In genomic region chr6:134594881-134595280, GRCh38 we compare ENCODE assay signal across 28 cellular contexts.
"Had no signal": no experiment of that assay in that cellular context is flagged by ENCODE, and none has a peak within 500 bp of the region (broad histone marks: within the 10 kb centered on the region; RNA-seq: fewer than 3 reads in every experiment).

No MANE protein-coding gene starts in this region.

- H3K4me3 Mint-ChIP-seq: activated B cell treated with CpG ODN at 0.5 μM for 24 hours; activated CD8-positive, alpha-beta T cell treated with anti-CD3 and anti-CD28 coated beads for 36 hours; activated naive CD4-positive, alpha-beta T cell treated with anti-CD3 and anti-CD28 coated beads, Interleukin-2, amount 10 ng/mL, durations not matched to agents 7 days and 5 days; activated naive CD8-positive, alpha-beta T cell; activated naive CD8-positive, alpha-beta T cell treated with anti-CD3 and anti-CD28 coated beads, Interleukin-2, amount 50 U/mL, for 24 hours; activated T-cell treated with anti-CD3 and anti-CD28 coated beads, Interleukin-2, amount 50 U/mL, for 24 hours; brain had no signal

- H3K36me3 Mint-ChIP-seq: activated naive CD4-positive, alpha-beta T cell treated with anti-CD3 and anti-CD28 coated beads, Interleukin-2, amount 10 ng/mL, durations not matched to agents 7 days and 5 days; activated naive CD8-positive, alpha-beta T cell; brain had no signal

- H3K9me3 ChIP-seq: MG63, SJCRH30 had no signal

- H3K27me3 ChIP-seq: MG63, SJCRH30 had no signal

- H3K9me3 Mint-ChIP-seq: activated B cell treated with CpG ODN at 0.5 μM for 24 hours; activated CD8-positive, alpha-beta T cell treated with anti-CD3 and anti-CD28 coated beads for 36 hours; activated naive CD4-positive, alpha-beta T cell treated with anti-CD3 and anti-CD28 coated beads, Interleukin-2, amount 10 ng/mL, durations not matched to agents 7 days and 5 days; activated naive CD8-positive, alpha-beta T cell treated with anti-CD3 and anti-CD28 coated beads, Interleukin-2, amount 50 U/mL, for 24 hours; activated T-cell treated with anti-CD3 and anti-CD28 coated beads, Interleukin-2, amount 50 U/mL, for 24 hours had no signal

- H3K27ac Mint-ChIP-seq: activated B cell treated with CpG ODN at 0.5 μM for 24 hours; activated CD8-positive, alpha-beta T cell treated with anti-CD3 and anti-CD28 coated beads for 36 hours; activated naive CD4-positive, alpha-beta T cell treated with anti-CD3 and anti-CD28 coated beads, Interleukin-2, amount 10 ng/mL, durations not matched to agents 7 days and 5 days; activated naive CD8-positive, alpha-beta T cell; activated naive CD8-positive, alpha-beta T cell treated with anti-CD3 and anti-CD28 coated beads, Interleukin-2, amount 50 U/mL, for 24 hours; activated T-cell treated with anti-CD3 and anti-CD28 coated beads, Interleukin-2, amount 50 U/mL, for 24 hours; brain had no signal

- H3K36me3 ChIP-seq: MG63, SJCRH30 had no signal

- H3K4me1 Mint-ChIP-seq: activated B cell treated with CpG ODN at 0.5 μM for 24 hours; activated naive CD8-positive, alpha-beta T cell treated with anti-CD3 and anti-CD28 coated beads, Interleukin-2, amount 50 U/mL, for 24 hours had no signal

- H3K27ac ChIP-seq: SJCRH30, SK-N-MC, VCaP had no signal

- DNase-seq: activated B cell treated with CpG ODN at 0.5 μM for 24 hours; activated CD4-positive, alpha-beta T cell treated with anti-CD3 and anti-CD28 coated beads for 48 hours; activated CD4-positive, alpha-beta T cell treated with anti-CD3 and anti-CD28 coated beads, Interleukin-2, amount 50 U/mL, for 4 hours; activated CD4-positive, CD25-positive, alpha-beta regulatory T cell treated with anti-CD3 and anti-CD28 coated beads, Interleukin-2, amount 50 U/mL, for 72 hours; activated CD8-positive, alpha-beta T cell treated with anti-CD3 and anti-CD28 coated beads for 36 hours; activated effector memory CD4-positive, alpha-beta T cell treated with Interleukin-2 at 50 U/mL for 16 hours; activated naive CD4-positive, alpha-beta T cell treated with anti-CD3 and anti-CD28 coated beads, Interleukin-2, amount 10 ng/mL, durations not matched to agents 7 days and 5 days; activated naive CD8-positive, alpha-beta T cell treated with anti-CD3 and anti-CD28 coated beads, Interleukin-2, amount 50 U/mL, for 24 hours; activated T-cell treated with anti-CD3 and anti-CD28 coated beads, Interleukin-2, amount 50 U/mL, for 24 hours; anterior cingulate cortex; caudate nucleus; MG63; NCI-H1048; NCI-H1105 treated with DMSO at 0.1 percent for 48 hours; NCI-H1436; NCI-H1694; NCI-H1930; NCI-H345; NCI-H524 treated with DMSO at 0.1 percent for 48 hours; SHP77; SJCRH30; T-helper 2 cell; T-helper 9 cell had no signal

- H3K4me1 ChIP-seq: SJCRH30 had no signal

- H3K27me3 Mint-ChIP-seq: activated B cell treated with CpG ODN at 0.5 μM for 24 hours; activated CD8-positive, alpha-beta T cell treated with anti-CD3 and anti-CD28 coated beads for 36 hours; activated naive CD4-positive, alpha-beta T cell treated with anti-CD3 and anti-CD28 coated beads, Interleukin-2, amount 10 ng/mL, durations not matched to agents 7 days and 5 days; activated naive CD8-positive, alpha-beta T cell; activated naive CD8-positive, alpha-beta T cell treated with anti-CD3 and anti-CD28 coated beads, Interleukin-2, amount 50 U/mL, for 24 hours; activated T-cell treated with anti-CD3 and anti-CD28 coated beads, Interleukin-2, amount 50 U/mL, for 24 hours had no signal

- H3K4me3 ChIP-seq: MG63, SJCRH30, SK-N-MC had no signal

- ATAC-seq: activated CD8-positive, alpha-beta T cell treated with anti-CD3 and anti-CD28 coated beads for 36 hours; Panc1 had no signal
